18 cellular contexts compared by ENCODE assay signal in genomic region chr1:206498685-206499084, GRCh38. TPM values are rescaled to one million over a fixed set of nuclear protein-coding genes. Genes with fewer than 3 reads are reported as not detected.
DNase-seq lines count a peak whose midpoint lies in the region; ATAC-seq lines count a peak whose summit lies in the region.
"Had no signal": no experiment of that assay in that cellular context is flagged by ENCODE, and none has a peak within 500 bp of the region (broad histone marks: within the 10 kb centered on the region; RNA-seq: fewer than 3 reads in every experiment).

No MANE protein-coding gene starts in this region.

- peaks cover 33% of the 10 kb centered on the region for H3K4me1 Mint-ChIP-seq in activated T-cell treated with anti-CD3 and anti-CD28 coated beads, Interleukin-2, amount 50 U/mL, for 24 hours (ENCODE audit: low read depth)
- peaks cover 12% of the 10 kb centered on the region for H3K4me1 Mint-ChIP-seq in activated T-cell treated with anti-CD3 and anti-CD28 coated beads, Interleukin-2, amount 50 U/mL, for 4 hours (ENCODE audit: low read depth)
- peaks cover 21% of the 10 kb centered on the region for H3K4me1 Mint-ChIP-seq in stimulated activated effector memory CD8-positive, alpha-beta T cell treated with anti-CD3 and anti-CD28 coated beads, Interleukin-12 subunit alpha, Interleukin-12 subunit beta, amount 100 ng/mL, for 72 hours

- H3K27ac ChIP-seq in epithelial cell of prostate: peak overlapping the region; percentile 45
- H3K27ac ChIP-seq: lower lobe of right lung, WERI-Rb-1 had no signal

- no peak for DNase-seq in activated T-cell treated with anti-CD3 and anti-CD28 coated beads, Interleukin-2, amount 50 U/mL, for 24 hours
- no peak for DNase-seq in activated T-cell treated with anti-CD3 and anti-CD28 coated beads, Interleukin-2, amount 50 U/mL, for 4 hours
- DNase-seq in M059J (ENCODE audit: low read depth) (peak; percentile 57), epithelial cell of prostate (ENCODE audit: low read depth, low spot score) (peak; percentile 44), hippocampal formation (lab: John Stamatoyannopoulos, UW) (no peak), dedifferentiated amniotic fluid mesenchymal stem cell (ENCODE audit: extremely low spot score) (no peak)
- no peak for DNase-seq in stimulated activated effector memory CD8-positive, alpha-beta T cell treated with anti-CD3 and anti-CD28 coated beads, Interleukin-12 subunit alpha, Interleukin-12 subunit beta, amount 100 ng/mL, for 72 hours (ENCODE audit: low spot score in 2 of 2)
- DNase-seq: activated effector memory CD4-positive, alpha-beta T cell treated with Interleukin-2 at 50 U/mL for 16 hours; DND-41; erythroblast; lower lobe of right lung; MV-4-11; NCI-H2029; SHP77; upper lobe of left lung; WERI-Rb-1 had no signal

- H3K4me3 Mint-ChIP-seq in activated T-cell treated with anti-CD3 and anti-CD28 coated beads, Interleukin-2, amount 50 U/mL, for 24 hours: no peak overlapping the region
- H3K4me3 Mint-ChIP-seq in activated T-cell treated with anti-CD3 and anti-CD28 coated beads, Interleukin-2, amount 50 U/mL, for 4 hours: no peak overlapping the region
- H3K4me3 Mint-ChIP-seq in stimulated activated effector memory CD8-positive, alpha-beta T cell treated with anti-CD3 and anti-CD28 coated beads, Interleukin-12 subunit alpha, Interleukin-12 subunit beta, amount 100 ng/mL, for 72 hours: no peak overlapping the region
- H3K4me3 Mint-ChIP-seq: dendritic cell treated with granulocyte-macrophage colony-stimulating factor and Interleukin-4, amounts not matched to agents 40 ng/mL and 50 ng/mL, for 4 days had no signal

- peaks cover 51% of the 10 kb centered on the region for H3K36me3 Mint-ChIP-seq in activated T-cell treated with anti-CD3 and anti-CD28 coated beads, Interleukin-2, amount 50 U/mL, for 24 hours (ENCODE audit: low read depth)
- H3K36me3 Mint-ChIP-seq in activated T-cell treated with anti-CD3 and anti-CD28 coated beads, Interleukin-2, amount 50 U/mL, for 4 hours (ENCODE audit: insufficient read depth): peaks cover 17% of the 10 kb centered on the region
- peaks cover 46% of the 10 kb centered on the region for H3K36me3 Mint-ChIP-seq in stimulated activated effector memory CD8-positive, alpha-beta T cell treated with anti-CD3 and anti-CD28 coated beads, Interleukin-12 subunit alpha, Interleukin-12 subunit beta, amount 100 ng/mL, for 72 hours

- peak overlapping the region; percentile 76 for H3K27ac Mint-ChIP-seq in activated T-cell treated with anti-CD3 and anti-CD28 coated beads, Interleukin-2, amount 50 U/mL, for 24 hours
- peak overlapping the region; percentile 97 for H3K27ac Mint-ChIP-seq in stimulated activated effector memory CD8-positive, alpha-beta T cell treated with anti-CD3 and anti-CD28 coated beads, Interleukin-12 subunit alpha, Interleukin-12 subunit beta, amount 100 ng/mL, for 72 hours

- no peak for ATAC-seq in activated T-cell treated with anti-CD3 and anti-CD28 coated beads, Interleukin-2, amount 50 U/mL, for 4 hours
- ATAC-seq in stimulated activated effector memory CD8-positive, alpha-beta T cell treated with anti-CD3 and anti-CD28 coated beads, Interleukin-12 subunit alpha, Interleukin-12 subunit beta, amount 100 ng/mL, for 72 hours: no peak
- ATAC-seq in GM21576 (IDR thresholded peaks at IDR 0.05; ENCODE audit: unreplicated experiment): no peak
- ATAC-seq: lower lobe of right lung had no signal

- H3K27me3 Mint-ChIP-seq in activated T-cell treated with anti-CD3 and anti-CD28 coated beads, Interleukin-2, amount 50 U/mL, for 24 hours: no peaks in the 10 kb centered on the region
- H3K27me3 Mint-ChIP-seq in activated T-cell treated with anti-CD3 and anti-CD28 coated beads, Interleukin-2, amount 50 U/mL, for 4 hours (ENCODE audit: low read depth): no peaks in the 10 kb centered on the region

- H3K9me3 Mint-ChIP-seq in activated T-cell treated with anti-CD3 and anti-CD28 coated beads, Interleukin-2, amount 50 U/mL, for 24 hours: no peaks in the 10 kb centered on the region
- H3K9me3 Mint-ChIP-seq in activated T-cell treated with anti-CD3 and anti-CD28 coated beads, Interleukin-2, amount 50 U/mL, for 4 hours: no peaks in the 10 kb centered on the region
- no peaks in the 10 kb centered on the region for H3K9me3 Mint-ChIP-seq in stimulated activated effector memory CD8-positive, alpha-beta T cell treated with anti-CD3 and anti-CD28 coated beads, Interleukin-12 subunit alpha, Interleukin-12 subunit beta, amount 100 ng/mL, for 72 hours
- H3K9me3 Mint-ChIP-seq: dendritic cell treated with granulocyte-macrophage colony-stimulating factor and Interleukin-4, amounts not matched to agents 40 ng/mL and 50 ng/mL, for 4 days had no signal

RNA-seq across cellular contexts. Expression of gene RASSF5, which starts 8.6 kb away (rescaled TPM):
- total RNA-seq in activated T-cell treated with anti-CD3 and anti-CD28 coated beads, Interleukin-2, amount 50 U/mL, for 4 hours: 100 to 1,000 TPM; 179 to 227 (median 216) TPM
- total RNA-seq in M059J (2014; rRNA removed; shearing (Covaris generic)): 1.6 and 4.1 TPM in 2 replicates

RNA-seq across cellular contexts. Expression of gene IKBKE, which starts 28.4 kb away (rescaled TPM):
- 10 to 100 TPM; 14.7 to 17.2 (median 16.1) TPM for total RNA-seq in activated T-cell treated with anti-CD3 and anti-CD28 coated beads, Interleukin-2, amount 50 U/mL, for 4 hours
- total RNA-seq in M059J (2014; rRNA removed; shearing (Covaris generic)): 7.6 and 12.2 TPM in 2 replicates

Comparison
In these comparisons a context has a peak if more than half of its experiments do, and no peak if none do; other contexts are left out.
1. DNase-seq: peak in M059J (single experiment) and epithelial cell of prostate (single experiment); none in activated T-cell treated with anti-CD3 and anti-CD28 coated beads, Interleukin-2, amount 50 U/mL, for 24 hours (single experiment), activated T-cell treated with anti-CD3 and anti-CD28 coated beads, Interleukin-2, amount 50 U/mL, for 4 hours (single experiment), stimulated activated effector memory CD8-positive, alpha-beta T cell treated with anti-CD3 and anti-CD28 coated beads, Interleukin-12 subunit alpha, Interleukin-12 subunit beta, amount 100 ng/mL, for 72 hours (0 of 2), hippocampal formation (0 of 2) and dedifferentiated amniotic fluid mesenchymal stem cell (single experiment).
2. RNA of gene RASSF5, which starts 8.6 kb away (total RNA-seq): 179 to 227 TPM in activated T-cell treated with anti-CD3 and anti-CD28 coated beads, Interleukin-2, amount 50 U/mL, for 4 hours; 1.6 to 4.1 TPM in M059J; every median in the first group is over 10 times any median in the second.